8 cellular contexts compared by ENCODE assay signal in the genomic region with DNA sequence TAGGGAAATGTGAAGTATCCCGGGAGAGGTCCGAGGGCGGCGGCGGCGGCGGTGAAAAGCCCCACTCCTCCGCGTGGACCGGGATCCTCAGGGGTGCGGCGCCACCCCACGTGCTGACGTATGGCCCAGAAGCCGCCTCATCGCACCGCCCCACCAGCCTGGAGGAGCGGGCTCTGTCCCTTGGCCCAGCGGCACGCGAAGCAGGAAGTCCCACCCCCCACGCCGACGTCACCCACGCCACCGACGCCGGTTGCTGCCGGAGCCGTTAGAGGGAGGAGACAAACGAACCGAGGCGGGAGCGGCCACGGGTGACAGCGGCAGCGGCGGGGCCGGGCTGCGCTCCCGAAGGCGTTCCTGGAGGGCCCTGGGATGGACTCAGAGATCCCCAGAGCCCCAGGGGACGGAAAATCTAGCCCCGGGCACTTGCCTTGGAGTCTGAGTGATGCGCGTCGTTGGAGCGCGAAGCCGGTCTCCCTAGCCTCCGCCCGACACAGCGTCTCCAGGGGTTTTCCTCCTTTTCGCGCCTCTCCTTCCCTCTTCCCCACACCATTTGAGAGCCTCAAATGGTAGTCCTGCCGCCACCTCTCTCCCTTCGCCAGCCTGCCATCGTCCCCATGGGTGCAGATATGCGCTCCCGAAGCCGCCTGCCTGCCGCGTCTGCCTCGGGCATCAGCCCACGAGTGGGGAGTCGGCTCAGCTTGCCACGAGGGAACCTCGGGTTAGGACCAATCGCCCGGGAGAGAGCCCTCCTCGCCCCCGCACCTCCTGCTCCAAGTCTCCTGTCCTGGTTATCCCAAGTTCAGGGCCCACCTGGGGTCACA. TPM values are rescaled to one million over a fixed set of nuclear protein-coding genes. Genes with fewer than 3 reads are reported as not detected.
DNase-seq lines count a peak whose midpoint lies in the region; ATAC-seq lines count a peak whose summit lies in the region.

A gene with protein sequence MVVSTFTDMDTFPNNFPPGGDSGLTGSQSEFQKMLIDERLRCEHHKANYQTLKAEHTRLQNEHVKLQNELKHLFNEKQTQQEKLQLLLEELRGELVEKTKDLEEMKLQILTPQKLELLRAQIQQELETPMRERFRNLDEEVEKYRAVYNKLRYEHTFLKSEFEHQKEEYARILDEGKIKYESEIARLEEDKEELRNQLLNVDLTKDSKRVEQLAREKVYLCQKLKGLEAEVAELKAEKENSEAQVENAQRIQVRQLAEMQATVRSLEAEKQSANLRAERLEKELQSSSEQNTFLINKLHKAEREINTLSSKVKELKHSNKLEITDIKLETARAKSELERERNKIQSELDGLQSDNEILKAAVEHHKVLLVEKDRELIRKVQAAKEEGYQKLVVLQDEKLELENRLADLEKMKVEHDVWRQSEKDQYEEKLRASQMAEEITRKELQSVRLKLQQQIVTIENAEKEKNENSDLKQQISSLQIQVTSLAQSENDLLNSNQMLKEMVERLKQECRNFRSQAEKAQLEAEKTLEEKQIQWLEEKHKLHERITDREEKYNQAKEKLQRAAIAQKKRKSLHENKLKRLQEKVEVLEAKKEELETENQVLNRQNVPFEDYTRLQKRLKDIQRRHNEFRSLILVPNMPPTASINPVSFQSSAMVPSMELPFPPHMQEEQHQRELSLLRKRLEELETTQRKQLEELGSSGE (minus strand): TSS at position 95 of the 821 bp plus-strand sequence. CDS start 47,377 bp downstream, outside the sequence.

- peak; percentile 98 for ATAC-seq in GM21381 (IDR thresholded peaks at IDR 0.05; ENCODE audit: unreplicated experiment)

- H3K4me1 ChIP-seq in NT2/D1 (ENCODE audit: insufficient read depth, insufficient read length) (no peaks in the 10 kb centered on the region), mesodermal cell (ENCODE audit: control insufficient read depth, insufficient read depth, low read length, poor library complexity, severe bottlenecking) (no peaks in the 10 kb centered on the region)

- in situ Hi-C loops in endometrial microvascular endothelial cells (cut with HindIII; ENCODE audit: inconsistent ontology term, low pct_unique_long_range_greater_than_20kb, low sequenced_read_pairs) = no loop called here

- peaks cover 11% of the 10 kb centered on the region; the same call in 1 of the 2 replicates for H3K9me3 ChIP-seq in NT2/D1 (ENCODE audit: insufficient read depth, low read length)
- no peaks in the 10 kb centered on the region for H3K9me3 ChIP-seq in mesodermal cell (ENCODE audit: control insufficient read depth, low read length)

- H3K27me3 ChIP-seq in NT2/D1 (ENCODE audit: insufficient read depth, insufficient read length) = no peaks in the 10 kb centered on the region

- H3K27ac ChIP-seq in mesodermal cell (ENCODE audit: low read depth, low read length, severe bottlenecking) = peak within 1 kb of the TSS; percentile 77

- peak within 1 kb of the TSS; percentile 95 for H3K9ac ChIP-seq in NT2/D1 (ENCODE audit: insufficient read length, low read depth)

- H3K4me3 ChIP-seq in NT2/D1 (ENCODE audit: insufficient read length, low read depth) = peak within 1 kb of the TSS; percentile 96
- peak within 1 kb of the TSS; percentile 79 for H3K4me3 ChIP-seq in mesodermal cell (ENCODE audit: extremely low read depth, insufficient read depth, low read length, poor library complexity, severe bottlenecking)

- DNase-seq in COR-L47 (lab: John Stamatoyannopoulos, UW) (peak; percentile 90), HUDEP-2 (lab: John Stamatoyannopoulos, UW; ENCODE audit: unreplicated experiment in 76 of 76) (peak in 75 of 76 experiments; percentile 51 to 96 (median 88)), NT2/D1 (ENCODE audit: low read depth, low spot score) (peak; percentile 74)
- DNase-seq in activated CD8-positive, alpha-beta memory T cell treated with anti-CD3 and anti-CD28 coated beads, Interleukin-2, amount 50 U/mL, for 1 hour (ENCODE audit: extremely low read depth) = peak; percentile 81
- DNase-seq in stimulated activated CD8-positive, alpha-beta memory T cell treated with anti-CD3 and anti-CD28 coated beads, Interleukin-15, amount 100 ng/mL, for 4 hours (ENCODE audit: low read depth in 2 of 2) = peak; percentile 93 to 94

- WGBS in mesodermal cell (ENCODE audit: insufficient coverage in 2 of 2), 2 experiments = 1% methylated on average over 56 to 60 of the region's 72 CpGs

- H3K36me3 ChIP-seq in NT2/D1 (ENCODE audit: insufficient read depth, insufficient read length, low read length) (peaks cover 8% of the 10 kb centered on the region), mesodermal cell (ENCODE audit: control insufficient read depth, insufficient read depth, low read length) (peaks cover 7% of the 10 kb centered on the region)

RNA-seq across cellular contexts. Expression of the gene that starts here (rescaled TPM):
- 20.8 TPM for total RNA-seq in endometrial microvascular endothelial cells (ENCODE audit: inconsistent ontology term)
- 9.1 TPM for polyA plus RNA-seq in mesodermal cell (2013, experiment 1 of 2)
- 13.1 TPM for polyA plus RNA-seq in mesodermal cell (2013, experiment 2 of 2)

Comparison
In these comparisons a context has a peak if more than half of its experiments do, and no peak if none do; other contexts are left out.
1. Peak in every context shown above with its lines: DNase-seq, ATAC-seq, H3K4me3 ChIP-seq and H3K27ac ChIP-seq.